In the genomic region with DNA sequence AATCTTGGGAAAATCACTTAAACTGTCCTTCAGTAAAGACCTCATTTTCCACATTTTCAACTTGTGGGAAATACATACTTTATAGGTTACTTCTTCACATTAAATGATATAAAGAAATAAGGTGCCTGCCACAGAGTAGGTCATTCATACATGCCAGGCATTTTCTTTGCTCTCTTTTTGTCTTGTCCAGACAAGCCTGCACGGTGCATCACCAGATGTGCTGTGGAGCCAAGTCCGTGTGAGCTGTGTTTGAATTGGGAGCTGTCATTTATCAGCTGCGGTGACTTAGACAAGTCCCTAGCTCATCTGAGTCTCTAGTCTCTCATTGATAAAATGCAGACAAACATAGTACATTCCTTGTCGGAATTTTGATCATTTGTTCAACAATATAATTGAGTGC, we compare ENCODE assay signal across 18 cellular contexts.
"Had no signal": no experiment of that assay in that cellular context is flagged by ENCODE, and none has a peak within 500 bp of the region (broad histone marks: within the 10 kb centered on the region; RNA-seq: fewer than 3 reads in every experiment).

No MANE protein-coding gene starts in this region.

- H3K27me3 ChIP-seq: SJSA1 had no signal

- H3K4me3 ChIP-seq: SJSA1, SK-N-MC had no signal

- H3K36me3 ChIP-seq: SJSA1 had no signal

- DNase-seq: KBM-7, MM.1S, NCI-H1092 treated with DMSO at 0.1 percent for 48 hours, NCI-H1436, NCI-H187, NCI-H2029 treated with DMSO at 0.1 percent for 48 hours, NCI-H2171 treated with DMSO at 0.1 percent for 48 hours, NCI-H345, NCI-H446 treated with DMSO at 0.1 percent for 48 hours, NCI-H510A treated with DMSO at 0.1 percent for 48 hours, NCI-H526 treated with DMSO at 0.1 percent for 48 hours, NCI-H774, Right ventricle myocardium superior, RPMI8226, SIG-M5 had no signal

- H3K27ac ChIP-seq: SJSA1, SK-N-MC had no signal

- H3K4me1 ChIP-seq: SJSA1 had no signal

- FAIRE-seq: RCC 7860 had no signal
